Comparison of ENCODE assay signal across 29 cellular contexts in genomic region chr11:128741928-128742327, GRCh38. TPM values are rescaled to one million over a fixed set of nuclear protein-coding genes. Genes with fewer than 3 reads are reported as not detected.
DNase-seq lines count a peak whose midpoint lies in the region; ATAC-seq, FAIRE-seq and TF ChIP-seq lines count a peak whose summit lies in the region.
"Had no signal": no experiment of that assay in that cellular context is flagged by ENCODE, and none has a peak within 500 bp of the region (broad histone marks: within the 10 kb centered on the region; RNA-seq: fewer than 3 reads in every experiment).

No MANE protein-coding gene starts in this region.

- H3K9me3 Mint-ChIP-seq in activated naive CD4-positive, alpha-beta T cell treated with anti-CD3 and anti-CD28 coated beads, Interleukin-2, amount 10 ng/mL, durations not matched to agents 7 days and 5 days, result no peaks in the 10 kb centered on the region
- H3K9me3 Mint-ChIP-seq in dendritic cell treated with granulocyte-macrophage colony-stimulating factor and Interleukin-4, amounts not matched to agents 40 ng/mL and 50 ng/mL, for 4 days, result no peaks in the 10 kb centered on the region
- H3K9me3 Mint-ChIP-seq in stimulated activated effector memory CD8-positive, alpha-beta T cell treated with anti-CD3 and anti-CD28 coated beads, Interleukin-12 subunit alpha, Interleukin-12 subunit beta, amount 100 ng/mL, for 72 hours, result no peaks in the 10 kb centered on the region
- H3K9me3 Mint-ChIP-seq: activated CD4-positive, alpha-beta memory T cell treated with anti-CD3 and anti-CD28 coated beads, Interleukin-2, amount 10 ng/mL, durations not matched to agents 7 days and 5 days; activated T-helper 2 cell treated with anti-CD3 and anti-CD28 coated beads, Interferon-gamma antibody, Interleukin-2, Interleukin-4, amounts not matched to agents 10 μg/mL and 5 μg/mL and 100 μg/mL, durations not matched to agents 14 hours and 24 hours and 36 hours; H9; nephron progenitor cell had no signal

- H3K4me1 ChIP-seq in PC-9 (replicated peaks; ENCODE audit: insufficient read depth), result no peaks in the 10 kb centered on the region
- H3K4me1 ChIP-seq: BE2C had no signal

- CTCF ChIA-PET in activated naive CD4-positive, alpha-beta T cell treated with anti-CD3 and anti-CD28 coated beads, Interleukin-2, amount 10 ng/mL, durations not matched to agents 7 days and 5 days (lab: Charles Lee), result interaction anchor here (0.7 kb wide), 1 partner anchor 12 kb away, joined by 3 read pairs; no protein-coding TSS in a partner anchor
- CTCF ChIA-PET in HEK293T (lab: Yijun Ruan, JAX), result no interaction called here
- CTCF ChIA-PET in PC-9 (lab: Charles Lee), result no interaction called here

- no peaks in the 10 kb centered on the region for H3F3A ChIP-seq in PC-9 (ENCODE audit: insufficient read depth, low read depth)

- ATAC-seq in stimulated activated effector memory CD8-positive, alpha-beta T cell treated with anti-CD3 and anti-CD28 coated beads, Interleukin-12 subunit alpha, Interleukin-12 subunit beta, amount 100 ng/mL, for 72 hours, result no peak
- ATAC-seq: activated CD4-positive, CD25-positive, alpha-beta regulatory T cell treated with anti-CD3 and anti-CD28 coated beads, Interleukin-2, amount 50 U/mL, for 24 hours; HepG2; left ventricle myocardium superior; right cardiac atrium had no signal

- POLR2A ChIA-PET in HEK293T (lab: Yijun Ruan, JAX) (no interaction called here), PC-9 (lab: Charles Lee; ENCODE audit: unreplicated experiment) (no interaction called here)

- H4K20me1 ChIP-seq in PC-9 (ENCODE audit: insufficient read depth), result no peaks in the 10 kb centered on the region

- H3K9me2 ChIP-seq in PC-9 (ENCODE audit: insufficient read depth), result no peaks in the 10 kb centered on the region

- H3K4me2 ChIP-seq in PC-9, result no peak overlapping the region

- intact Hi-C loops in dendritic cell treated with granulocyte-macrophage colony-stimulating factor and Interleukin-4, amounts not matched to agents 40 ng/mL and 50 ng/mL, for 4 days (cut with micrococcal nuclease), result no loop called here
- intact Hi-C loops in PC-9 (cut with micrococcal nuclease; ENCODE audit: unreplicated experiment), result no loop called here

- no peak for TF ChIP-seq CTCF in PC-9 (conservative IDR thresholded peaks at IDR 0.05)

- no peak overlapping the region for H3K4me3 ChIP-seq in PC-9
- H3K4me3 ChIP-seq: Peyer's patch had no signal

- no peak for TF ChIP-seq POLR2A in GM12892 (IDR thresholded peaks at IDR 0.05; ENCODE audit: low read depth, low read length)

- peaks cover 54% of the 10 kb centered on the region for H3K36me3 Mint-ChIP-seq in activated naive CD4-positive, alpha-beta T cell treated with anti-CD3 and anti-CD28 coated beads, Interleukin-2, amount 10 ng/mL, durations not matched to agents 7 days and 5 days
- peaks cover 75% of the 10 kb centered on the region for H3K36me3 Mint-ChIP-seq in dendritic cell treated with granulocyte-macrophage colony-stimulating factor and Interleukin-4, amounts not matched to agents 40 ng/mL and 50 ng/mL, for 4 days (ENCODE audit: low read depth)
- H3K36me3 Mint-ChIP-seq in stimulated activated effector memory CD8-positive, alpha-beta T cell treated with anti-CD3 and anti-CD28 coated beads, Interleukin-12 subunit alpha, Interleukin-12 subunit beta, amount 100 ng/mL, for 72 hours, result peaks cover 23% of the 10 kb centered on the region

- no TSS peak for BruUV-seq in PC-9 (replicated peaks; lab: Mats Ljungman, UMichigan)

- no peak for DNase-seq in activated naive CD4-positive, alpha-beta T cell treated with anti-CD3 and anti-CD28 coated beads, Interleukin-2, amount 10 ng/mL, durations not matched to agents 7 days and 5 days
- DNase-seq in activated naive CD4-positive, alpha-beta T cell treated with anti-CD3 and anti-CD28 coated beads, Interleukin-2, amount 50 U/mL, for 16 hours, result no peak
- DNase-seq in GM12892 (ENCODE audit: insufficient read length) (no peak), HEK293T (ENCODE audit: extremely low spot score) (no peak), SIG-M5 treated with dmso at 0.1 percent for 504 hours (lab: John Stamatoyannopoulos, UW; ENCODE audit: unreplicated experiment) (no peak), PC-9 (no peak)
- no peak for DNase-seq in stimulated activated effector memory CD8-positive, alpha-beta T cell treated with anti-CD3 and anti-CD28 coated beads, Interleukin-12 subunit alpha, Interleukin-12 subunit beta, amount 100 ng/mL, for 72 hours (ENCODE audit: low spot score in 2 of 2)
- DNase-seq: activated CD4-positive, alpha-beta memory T cell treated with anti-CD3 and anti-CD28 coated beads, Interleukin-2, amount 10 ng/mL, durations not matched to agents 7 days and 5 days; activated CD8-positive, alpha-beta memory T cell treated with anti-CD3 and anti-CD28 coated beads, Interleukin-2, amount 50 U/mL, for 48 hours; BE2C; H9; islet precursor cell; left ventricle myocardium superior; NCI-H1694 treated with DMSO at 0.1 percent for 48 hours; NCI-H2171; NCI-H524 treated with DMSO at 0.1 percent for 48 hours; nephron progenitor cell; Peyer's patch; right cardiac atrium; SIG-M5; SW 1271; trophoblast cell had no signal

- H3K4me1 Mint-ChIP-seq in activated naive CD4-positive, alpha-beta T cell treated with anti-CD3 and anti-CD28 coated beads, Interleukin-2, amount 10 ng/mL, durations not matched to agents 7 days and 5 days, result peaks cover 79% of the 10 kb centered on the region
- peaks cover 88% of the 10 kb centered on the region for H3K4me1 Mint-ChIP-seq in dendritic cell treated with granulocyte-macrophage colony-stimulating factor and Interleukin-4, amounts not matched to agents 40 ng/mL and 50 ng/mL, for 4 days (ENCODE audit: low read depth)
- peaks cover 91% of the 10 kb centered on the region for H3K4me1 Mint-ChIP-seq in stimulated activated effector memory CD8-positive, alpha-beta T cell treated with anti-CD3 and anti-CD28 coated beads, Interleukin-12 subunit alpha, Interleukin-12 subunit beta, amount 100 ng/mL, for 72 hours

- H2AFZ ChIP-seq in PC-9, result no peak overlapping the region
- H2AFZ ChIP-seq: parathyroid adenoma had no signal

- peak overlapping the region; percentile 45 for H3K27ac Mint-ChIP-seq in activated naive CD4-positive, alpha-beta T cell treated with anti-CD3 and anti-CD28 coated beads, Interleukin-2, amount 10 ng/mL, durations not matched to agents 7 days and 5 days
- peak overlapping the region; percentile 66 for H3K27ac Mint-ChIP-seq in dendritic cell treated with granulocyte-macrophage colony-stimulating factor and Interleukin-4, amounts not matched to agents 40 ng/mL and 50 ng/mL, for 4 days
- peak overlapping the region; percentile 89 for H3K27ac Mint-ChIP-seq in stimulated activated effector memory CD8-positive, alpha-beta T cell treated with anti-CD3 and anti-CD28 coated beads, Interleukin-12 subunit alpha, Interleukin-12 subunit beta, amount 100 ng/mL, for 72 hours
- H3K27ac Mint-ChIP-seq: activated CD4-positive, alpha-beta memory T cell treated with anti-CD3 and anti-CD28 coated beads, Interleukin-2, amount 10 ng/mL, durations not matched to agents 7 days and 5 days; activated T-helper 2 cell treated with anti-CD3 and anti-CD28 coated beads, Interferon-gamma antibody, Interleukin-2, Interleukin-4, amounts not matched to agents 10 μg/mL and 5 μg/mL and 100 μg/mL, durations not matched to agents 14 hours and 24 hours and 36 hours; H9; nephron progenitor cell had no signal

- no peaks in the 10 kb centered on the region for H3K9me3 ChIP-seq in PC-9 (ENCODE audit: insufficient read depth, low read depth)
- H3K9me3 ChIP-seq: BE2C, Peyer's patch had no signal

- no peak overlapping the region for H3K4me3 Mint-ChIP-seq in activated naive CD4-positive, alpha-beta T cell treated with anti-CD3 and anti-CD28 coated beads, Interleukin-2, amount 10 ng/mL, durations not matched to agents 7 days and 5 days
- H3K4me3 Mint-ChIP-seq in dendritic cell treated with granulocyte-macrophage colony-stimulating factor and Interleukin-4, amounts not matched to agents 40 ng/mL and 50 ng/mL, for 4 days, result no peak overlapping the region
- H3K4me3 Mint-ChIP-seq in stimulated activated effector memory CD8-positive, alpha-beta T cell treated with anti-CD3 and anti-CD28 coated beads, Interleukin-12 subunit alpha, Interleukin-12 subunit beta, amount 100 ng/mL, for 72 hours, result no peak overlapping the region
- H3K4me3 Mint-ChIP-seq: activated CD4-positive, alpha-beta memory T cell treated with anti-CD3 and anti-CD28 coated beads, Interleukin-2, amount 10 ng/mL, durations not matched to agents 7 days and 5 days; H9; nephron progenitor cell had no signal

- no peaks in the 10 kb centered on the region for H3K79me2 ChIP-seq in PC-9 (ENCODE audit: low read depth)
- H3K79me2 ChIP-seq: parathyroid adenoma had no signal

- H3K27me3 ChIP-seq in PC-9 (ENCODE audit: insufficient read depth, low read depth), result peaks cover 18% of the 10 kb centered on the region
- H3K27me3 ChIP-seq: BE2C, Peyer's patch had no signal

- H3K27ac ChIP-seq in PC-9, result no peak overlapping the region
- H3K27ac ChIP-seq: epithelial cell of prostate, parathyroid adenoma, Peyer's patch had no signal

- H3K27me3 Mint-ChIP-seq in activated naive CD4-positive, alpha-beta T cell treated with anti-CD3 and anti-CD28 coated beads, Interleukin-2, amount 10 ng/mL, durations not matched to agents 7 days and 5 days, result no peaks in the 10 kb centered on the region
- H3K27me3 Mint-ChIP-seq in dendritic cell treated with granulocyte-macrophage colony-stimulating factor and Interleukin-4, amounts not matched to agents 40 ng/mL and 50 ng/mL, for 4 days, result no peaks in the 10 kb centered on the region
- H3K27me3 Mint-ChIP-seq: activated CD4-positive, alpha-beta memory T cell treated with anti-CD3 and anti-CD28 coated beads, Interleukin-2, amount 10 ng/mL, durations not matched to agents 7 days and 5 days had no signal

- no peaks in the 10 kb centered on the region for H3K36me3 ChIP-seq in PC-9 (ENCODE audit: low read depth)
- H3K36me3 ChIP-seq: BE2C, Peyer's patch had no signal

- peak; percentile 38 for FAIRE-seq in GM12892 (lab: Jason Lieb, UNC)
- FAIRE-seq: HepG2, TTC549 had no signal

TF ChIP-seq in HEK293T, 16 proteins besides CTCF, POLR2A, EP300 and RAD21 (continues in another document):
- TF ChIP-seq FOXA1 (IDR thresholded peaks at IDR 0.05) (no peak), ARNT (IDR thresholded peaks at IDR 0.05) (no peak), SP1 (IDR thresholded peaks at IDR 0.05) (no peak), CTBP1 (IDR thresholded peaks at IDR 0.05; ENCODE audit: borderline replicate concordance) (no peak), FOXK2 (IDR thresholded peaks at IDR 0.05) (no peak), PKNOX1 (IDR thresholded peaks at IDR 0.05) (no peak), ZNF384 (IDR thresholded peaks at IDR 0.05) (no peak)

RNA-seq across cellular contexts. Expression of gene FLI1, which starts 48.1 kb away (rescaled TPM):
- polyA plus RNA-seq in GM12892 (2012; ENCODE audit: missing spikeins), result 30.8 TPM
- 2.8 and 3.6 TPM in 2 replicates for total RNA-seq in PC-9 (2021)
- total RNA-seq: HepG2 had no signal
- polyA plus RNA-seq: HepG2 had no signal
